In the genomic region with DNA sequence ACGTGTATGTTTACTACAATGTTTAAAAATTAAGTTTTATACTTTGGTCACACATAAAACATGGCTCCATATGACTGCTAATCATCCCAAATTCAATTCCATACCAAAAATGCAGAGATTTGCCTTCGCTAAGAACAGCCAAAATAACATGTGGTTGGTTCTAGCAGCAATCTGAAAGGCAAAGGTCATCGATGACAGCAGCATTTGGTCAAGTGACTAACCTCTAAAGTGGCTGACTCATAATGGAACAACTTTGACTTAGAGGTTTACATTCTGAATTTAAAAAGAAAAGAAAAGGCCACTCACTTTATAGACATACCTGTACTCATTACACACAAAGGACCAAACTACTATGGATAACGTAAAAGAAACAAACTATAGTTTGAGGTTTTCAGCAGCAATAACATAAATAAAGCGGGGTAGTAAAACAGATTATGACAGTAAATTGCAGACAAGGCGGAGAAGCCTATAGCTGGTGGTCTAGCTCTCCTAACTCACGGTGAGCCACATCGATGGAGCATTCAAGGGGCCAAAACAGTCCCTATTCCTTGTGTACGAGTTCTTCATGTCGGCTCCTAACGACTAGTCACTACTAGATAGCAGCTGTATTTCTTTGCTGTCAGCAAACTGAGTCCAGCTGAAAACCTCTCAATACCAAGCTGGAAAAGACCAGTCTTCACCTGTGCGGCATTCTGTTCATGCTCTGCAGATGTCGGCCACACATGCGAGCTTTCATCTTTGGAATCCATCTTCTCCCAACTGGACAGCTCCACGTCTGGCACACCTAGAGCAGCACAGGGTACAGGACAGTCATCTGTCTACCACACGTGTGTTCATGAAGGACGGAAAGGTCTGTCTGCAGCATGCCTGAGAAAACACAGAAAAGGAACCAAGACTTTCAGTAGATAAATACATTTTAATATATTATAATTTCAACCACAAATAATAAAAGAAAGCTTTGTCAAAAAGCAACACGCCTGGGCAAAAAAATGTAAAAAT, we compare ENCODE assay signal across 1 cellular context.
TF ChIP-seq lines count a peak whose summit lies in the region.

No MANE protein-coding gene starts in this region.

TF ChIP-seq in HCT116, 20 proteins besides CTCF, POLR2A, EP300 and RAD21 (continued from another document):
- TF ChIP-seq, protein P1, sequence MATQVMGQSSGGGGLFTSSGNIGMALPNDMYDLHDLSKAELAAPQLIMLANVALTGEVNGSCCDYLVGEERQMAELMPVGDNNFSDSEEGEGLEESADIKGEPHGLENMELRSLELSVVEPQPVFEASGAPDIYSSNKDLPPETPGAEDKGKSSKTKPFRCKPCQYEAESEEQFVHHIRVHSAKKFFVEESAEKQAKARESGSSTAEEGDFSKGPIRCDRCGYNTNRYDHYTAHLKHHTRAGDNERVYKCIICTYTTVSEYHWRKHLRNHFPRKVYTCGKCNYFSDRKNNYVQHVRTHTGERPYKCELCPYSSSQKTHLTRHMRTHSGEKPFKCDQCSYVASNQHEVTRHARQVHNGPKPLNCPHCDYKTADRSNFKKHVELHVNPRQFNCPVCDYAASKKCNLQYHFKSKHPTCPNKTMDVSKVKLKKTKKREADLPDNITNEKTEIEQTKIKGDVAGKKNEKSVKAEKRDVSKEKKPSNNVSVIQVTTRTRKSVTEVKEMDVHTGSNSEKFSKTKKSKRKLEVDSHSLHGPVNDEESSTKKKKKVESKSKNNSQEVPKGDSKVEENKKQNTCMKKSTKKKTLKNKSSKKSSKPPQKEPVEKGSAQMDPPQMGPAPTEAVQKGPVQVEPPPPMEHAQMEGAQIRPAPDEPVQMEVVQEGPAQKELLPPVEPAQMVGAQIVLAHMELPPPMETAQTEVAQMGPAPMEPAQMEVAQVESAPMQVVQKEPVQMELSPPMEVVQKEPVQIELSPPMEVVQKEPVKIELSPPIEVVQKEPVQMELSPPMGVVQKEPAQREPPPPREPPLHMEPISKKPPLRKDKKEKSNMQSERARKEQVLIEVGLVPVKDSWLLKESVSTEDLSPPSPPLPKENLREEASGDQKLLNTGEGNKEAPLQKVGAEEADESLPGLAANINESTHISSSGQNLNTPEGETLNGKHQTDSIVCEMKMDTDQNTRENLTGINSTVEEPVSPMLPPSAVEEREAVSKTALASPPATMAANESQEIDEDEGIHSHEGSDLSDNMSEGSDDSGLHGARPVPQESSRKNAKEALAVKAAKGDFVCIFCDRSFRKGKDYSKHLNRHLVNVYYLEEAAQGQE (IDR thresholded peaks at IDR 0.05; ENCODE audit: low read depth): no peak
- no peak; the same call in 1 of the 2 replicates for TF ChIP-seq POLR2AphosphoS5 (IDR thresholded peaks at IDR 0.05; ENCODE audit: low read depth, low read length)
- TF ChIP-seq TCF7L2 (IDR thresholded peaks at IDR 0.05; ENCODE audit: borderline replicate concordance, extremely low read depth, insufficient read depth, insufficient read length): no peak
TF ChIP-seq in HCT116: peak in this region for 8.
